ENCODE assay signal across 31 cellular contexts in genomic region chr7:121419201-121420148, GRCh38.
"Had no signal": no experiment of that assay in that cellular context is flagged by ENCODE, and none has a peak within 500 bp of the region (broad histone marks: within the 10 kb centered on the region; RNA-seq: fewer than 3 reads in every experiment).

No MANE protein-coding gene starts in this region.

- FAIRE-seq: astrocyte, islet of Langerhans, TTC549 had no signal

- H3K27ac ChIP-seq: brain microvascular endothelial cell, esophagus muscularis mucosa, foreskin keratinocyte, heart right ventricle, right atrium auricular region, spleen, testis, uterus, VCaP had no signal

- H3K4me1 ChIP-seq: esophagus muscularis mucosa, foreskin keratinocyte, heart right ventricle, right atrium auricular region, spleen, testis, uterus had no signal

- ATAC-seq: foreskin keratinocyte; heart right ventricle; naive thymus-derived CD8-positive, alpha-beta T cell had no signal

- DNase-seq: activated CD4-positive, alpha-beta memory T cell treated with anti-CD3 and anti-CD28 coated beads, Interleukin-2, amount 10 ng/mL, durations not matched to agents 7 days and 5 days; activated CD4-positive, alpha-beta T cell treated with anti-CD3 and anti-CD28 coated beads for 4 hours; activated CD8-positive, alpha-beta memory T cell treated with anti-CD3 and anti-CD28 coated beads, Interleukin-2, amount 50 U/mL, for 48 hours; activated gamma-delta T cell; activated naive CD4-positive, alpha-beta T cell treated with anti-CD3 and anti-CD28 coated beads, Interleukin-2, amount 50 U/mL, for 16 hours; activated T-cell treated with anti-CD3 and anti-CD28 coated beads, Interleukin-2, amount 50 U/mL, for 24 hours; amniotic stem cell; brain microvascular endothelial cell; caudate nucleus; effector CD4-positive, alpha-beta T cell; foreskin keratinocyte; heart right ventricle; naive thymus-derived CD8-positive, alpha-beta T cell; nucleus accumbens; spleen; stimulated activated naive CD4-positive, alpha-beta T cell treated with Interleukin-2 at 50 U/mL for 16 hours; SW 1271; T-helper 9 cell; testis; uterus had no signal

- H3K4me1 Mint-ChIP-seq: activated CD4-positive, alpha-beta memory T cell treated with anti-CD3 and anti-CD28 coated beads, Interleukin-2, amount 10 ng/mL, durations not matched to agents 7 days and 5 days; naive thymus-derived CD8-positive, alpha-beta T cell; neural crest cell had no signal

- H3K36me3 Mint-ChIP-seq: mesothelial cell of epicardium, type B pancreatic cell had no signal

- H3K4me3 ChIP-seq: esophagus muscularis mucosa, heart right ventricle, right atrium auricular region, spleen, testis, uterus had no signal

- H3K27me3 Mint-ChIP-seq: dendritic cell treated with granulocyte-macrophage colony-stimulating factor and Interleukin-4, amounts not matched to agents 40 ng/mL and 50 ng/mL, for 4 days; type B pancreatic cell had no signal

- H3K9me3 Mint-ChIP-seq: activated T-cell treated with anti-CD3 and anti-CD28 coated beads, Interleukin-2, amount 50 U/mL, for 24 hours; dendritic cell treated with granulocyte-macrophage colony-stimulating factor and Interleukin-4, amounts not matched to agents 40 ng/mL and 50 ng/mL, for 4 days; mesothelial cell of epicardium; naive thymus-derived CD8-positive, alpha-beta T cell; T-helper 1 cell treated with Interleukin-12 subunit alpha and Interleukin-12 subunit beta and Interleukin-4 antibody, amounts not matched to agents 30 μg/mL and 1 μg/mL, for 36 hours had no signal

- H3K36me3 ChIP-seq: brain microvascular endothelial cell, esophagus muscularis mucosa, heart right ventricle, right atrium auricular region, spleen, uterus had no signal

- H3K27me3 ChIP-seq: brain microvascular endothelial cell, esophagus muscularis mucosa, foreskin keratinocyte, heart right ventricle, right atrium auricular region, spleen, testis, uterus had no signal

- H3K27ac Mint-ChIP-seq: activated CD4-positive, alpha-beta memory T cell treated with anti-CD3 and anti-CD28 coated beads, Interleukin-2, amount 10 ng/mL, durations not matched to agents 7 days and 5 days; dendritic cell treated with granulocyte-macrophage colony-stimulating factor and Interleukin-4, amounts not matched to agents 40 ng/mL and 50 ng/mL, for 4 days; mesothelial cell of epicardium; T-helper 1 cell treated with Interleukin-12 subunit alpha and Interleukin-12 subunit beta and Interleukin-4 antibody, amounts not matched to agents 30 μg/mL and 1 μg/mL, for 36 hours; type B pancreatic cell had no signal

- H3K9me3 ChIP-seq: esophagus muscularis mucosa, heart right ventricle, right atrium auricular region, spleen, testis, uterus had no signal

- H3K4me3 Mint-ChIP-seq: activated CD4-positive, alpha-beta memory T cell treated with anti-CD3 and anti-CD28 coated beads, Interleukin-2, amount 10 ng/mL, durations not matched to agents 7 days and 5 days; activated T-cell treated with anti-CD3 and anti-CD28 coated beads, Interleukin-2, amount 50 U/mL, for 24 hours; dendritic cell treated with granulocyte-macrophage colony-stimulating factor and Interleukin-4, amounts not matched to agents 40 ng/mL and 50 ng/mL, for 4 days; mesothelial cell of epicardium; naive thymus-derived CD8-positive, alpha-beta T cell; neural crest cell; T-helper 1 cell treated with Interleukin-12 subunit alpha and Interleukin-12 subunit beta and Interleukin-4 antibody, amounts not matched to agents 30 μg/mL and 1 μg/mL, for 36 hours; type B pancreatic cell had no signal
